14 cellular contexts compared by ENCODE assay signal in genomic region chr14:71588028-71588427, GRCh38.
DNase-seq lines count a peak whose midpoint lies in the region; ATAC-seq, FAIRE-seq and TF ChIP-seq lines count a peak whose summit lies in the region.
"Had no signal": no experiment of that assay in that cellular context is flagged by ENCODE, and none has a peak within 500 bp of the region (broad histone marks: within the 10 kb centered on the region; RNA-seq: fewer than 3 reads in every experiment).

No MANE protein-coding gene starts in this region.

- no peaks in the 10 kb centered on the region for H4K20me1 ChIP-seq in endothelial cell of umbilical vein (replicated peaks; ENCODE audit: control insufficient read depth, extremely low read depth, insufficient read depth, low read length)

- WGBS in gastroesophageal sphincter (ENCODE audit: low coverage in 1 of 2), 2 donors, result 93 to 100% methylated on average over 1 to 6 of the region's 9 CpGs

- TSS peak; percentile 64 for BruUV-seq in endothelial cell of umbilical vein (replicated peaks; lab: Mats Ljungman, UMichigan)

- TF ChIP-seq CTCF in endothelial cell of umbilical vein (IDR thresholded peaks at IDR 0.05; ENCODE audit: extremely low read depth in 1 of 2, insufficient read depth in 1 of 2, low read depth in 1 of 2, low read length in 2 of 2) (no peak), gastroesophageal sphincter (IDR thresholded peaks at IDR 0.05) (no peak)

- H3K4me1 ChIP-seq in endothelial cell of umbilical vein (ENCODE audit: control insufficient read depth, extremely low read depth, insufficient read depth, low read length), result peaks cover 4% of the 10 kb centered on the region
- H3K4me1 ChIP-seq in skeletal muscle satellite cell (ENCODE audit: control insufficient read depth, insufficient read depth, low read length), result peaks cover 76% of the 10 kb centered on the region
- H3K4me1 ChIP-seq in gastroesophageal sphincter, result peaks cover 0 to 38% (median 6%) of the 10 kb centered on the region in 3 donors
- H3K4me1 ChIP-seq: psoas muscle had no signal

- TF ChIP-seq POLR2A in GM12891 (IDR thresholded peaks at IDR 0.05; ENCODE audit: low read depth, low read length) (no peak), endothelial cell of umbilical vein (IDR thresholded peaks at IDR 0.05; ENCODE audit: low read depth, low read length) (no peak), gastroesophageal sphincter (IDR thresholded peaks at IDR 0.05) (no peak)

- no peak for TF ChIP-seq EP300 in gastroesophageal sphincter (IDR thresholded peaks at IDR 0.05)

- H3K27ac ChIP-seq in endothelial cell of umbilical vein (ENCODE audit: insufficient read depth, low read depth, low read length), result no peak overlapping the region
- H3K27ac ChIP-seq in gastroesophageal sphincter, result no peak overlapping the region
- H3K27ac ChIP-seq: PC-9, psoas muscle had no signal

- H3K4me2 ChIP-seq in endothelial cell of umbilical vein (ENCODE audit: insufficient read depth, low read length) (no peak overlapping the region), skeletal muscle satellite cell (ENCODE audit: low read length) (peak overlapping the region; percentile 8)
- H3K4me2 ChIP-seq: PC-9 had no signal

- ATAC-seq in SK-N-SH treated with all-trans-retinoic acid at 6 μM for 48 hours, result no peak
- no peak for ATAC-seq in gastroesophageal sphincter
- ATAC-seq: activated CD8-positive, alpha-beta T cell treated with anti-CD3 and anti-CD28 coated beads for 36 hours; left ventricle myocardium superior; psoas muscle had no signal

- dilution Hi-C loops in endothelial cell of umbilical vein (cut with MboI; ENCODE audit: extremely low pct_ligation_motif_present, low sequenced_read_pairs), result no loop called here

- no peaks in the 10 kb centered on the region for H3K27me3 ChIP-seq in endothelial cell of umbilical vein (ENCODE audit: control insufficient read depth in 2 of 2, insufficient read depth in 2 of 2, low read length in 2 of 2)
- H3K27me3 ChIP-seq in skeletal muscle satellite cell (ENCODE audit: control insufficient read depth, insufficient read depth, low read length), result no peaks in the 10 kb centered on the region
- no peaks in the 10 kb centered on the region for H3K27me3 ChIP-seq in gastroesophageal sphincter

- POLR2A ChIA-PET in endothelial cell of umbilical vein (lab: Charles Lee), result no interaction called here

- CTCF ChIA-PET in endothelial cell of umbilical vein (lab: Charles Lee), result no interaction called here

- intact Hi-C loops in endothelial cell of umbilical vein (cut with micrococcal nuclease), result no loop called here

- H3K36me3 ChIP-seq in endothelial cell of umbilical vein (ENCODE audit: control insufficient read depth in 2 of 2, extremely low read depth in 1 of 2, insufficient read depth in 2 of 2, low read length in 2 of 2), result no peaks in the 10 kb centered on the region
- H3K36me3 ChIP-seq in skeletal muscle satellite cell (ENCODE audit: insufficient read depth, low read length), result peaks cover 4% of the 10 kb centered on the region
- H3K36me3 ChIP-seq in gastroesophageal sphincter, result no peaks in the 10 kb centered on the region

- peak; percentile 33 for FAIRE-seq in GM12891 (lab: Jason Lieb, UNC)
- no peak for FAIRE-seq in endothelial cell of umbilical vein (lab: Jason Lieb, UNC)

- H3K79me2 ChIP-seq in endothelial cell of umbilical vein (ENCODE audit: control insufficient read depth, insufficient read depth, low read length), result no peaks in the 10 kb centered on the region

- DNase-seq in GM12891 (ENCODE audit: insufficient read length, low spot score) (no peak), endothelial cell of umbilical vein (ENCODE audit: low read depth, low spot score) (no peak), HuH-7.5 (ENCODE audit: low spot score) (no peak), pons (ENCODE audit: low spot score) (no peak)
- DNase-seq: activated CD8-positive, alpha-beta T cell treated with anti-CD3 and anti-CD28 coated beads for 36 hours; DMS79 treated with DMSO at 0.1 percent for 48 hours; GOT3; left ventricle myocardium superior; NCI-H2081 treated with DMSO at 0.1 percent for 48 hours; PC-9; psoas muscle had no signal

- H3K9ac ChIP-seq in endothelial cell of umbilical vein (replicated peaks; ENCODE audit: extremely low read depth, insufficient read depth, low read length) (no peak overlapping the region), skeletal muscle satellite cell (ENCODE audit: low read depth, low read length) (no peak overlapping the region)

- H3K9me1 ChIP-seq in endothelial cell of umbilical vein (replicated peaks; ENCODE audit: control insufficient read depth, extremely low read depth, insufficient read depth, low read length), result no peaks in the 10 kb centered on the region

- H3K4me3 ChIP-seq in endothelial cell of umbilical vein (replicated peaks in 1 of 3; ENCODE audit: insufficient read depth in 1 of 3, low read depth in 1 of 3, low read length in 3 of 3) (no peak overlapping the region), skeletal muscle satellite cell (ENCODE audit: low read length) (no peak overlapping the region), gastroesophageal sphincter (no peak overlapping the region)
- H3K4me3 ChIP-seq: PC-9, psoas muscle had no signal

- H3K9me3 ChIP-seq in endothelial cell of umbilical vein (replicated peaks; ENCODE audit: control insufficient read depth, insufficient read depth, low read length), result no peaks in the 10 kb centered on the region
- H3K9me3 ChIP-seq in skeletal muscle satellite cell (replicated peaks; ENCODE audit: low read length), result no peaks in the 10 kb centered on the region
- no peaks in the 10 kb centered on the region for H3K9me3 ChIP-seq in gastroesophageal sphincter
- H3K9me3 ChIP-seq: psoas muscle had no signal

- H2AFZ ChIP-seq in endothelial cell of umbilical vein (ENCODE audit: low read depth, low read length), result no peak overlapping the region
- H2AFZ ChIP-seq: PC-9 had no signal

TF ChIP-seq in GM12891, 5 proteins besides CTCF, POLR2A, EP300 and RAD21:
- TF ChIP-seq POLR2AphosphoS5 (IDR thresholded peaks at IDR 0.05; ENCODE audit: low read depth, low read length) (no peak), POU2F2 (IDR thresholded peaks at IDR 0.05; ENCODE audit: low read depth, low read length) (no peak), PAX5 (IDR thresholded peaks at IDR 0.05; ENCODE audit: insufficient read depth, low read length, severe bottlenecking) (no peak), SPI1 (IDR thresholded peaks at IDR 0.05; ENCODE audit: low read depth, low read length) (no peak), TAF1 (IDR thresholded peaks at IDR 0.05; ENCODE audit: low read depth, low read length) (no peak)

TF ChIP-seq in SK-N-SH treated with all-trans-retinoic acid at 6 μM for 48 hours, 23 proteins besides CTCF, POLR2A, EP300 and RAD21:
- TF ChIP-seq ZC3H10 (CRISPR knock-in tag; IDR thresholded peaks at IDR 0.05) (no peak), ISL1 (CRISPR knock-in tag; IDR thresholded peaks at IDR 0.05) (0 out of 2 replicates have a peak, but pooled peaks have one; percentile 10)

TF ChIP-seq in endothelial cell of umbilical vein, 7 proteins besides CTCF, POLR2A, EP300 and RAD21:
- TF ChIP-seq JUN (IDR thresholded peaks at IDR 0.05; ENCODE audit: borderline replicate concordance, insufficient read depth, insufficient read length, low read depth), result no peak
- TF ChIP-seq FOS (IDR thresholded peaks at IDR 0.05; ENCODE audit: borderline replicate concordance, insufficient read depth, low read length), result no peak
- no peak for TF ChIP-seq MAX (IDR thresholded peaks at IDR 0.05; ENCODE audit: insufficient read depth, insufficient read length)
- no peak for TF ChIP-seq GATA2 (IDR thresholded peaks at IDR 0.05; ENCODE audit: insufficient read depth, insufficient read length, low read depth, low read length)
- no peak for TF ChIP-seq POLR2AphosphoS5 (IDR thresholded peaks at IDR 0.05; ENCODE audit: insufficient read depth, low read depth, low read length)
- no peak for TF ChIP-seq MYC (IDR thresholded peaks at IDR 0.05; ENCODE audit: low read depth, low read length)
- TF ChIP-seq EZH2 (IDR thresholded peaks at IDR 0.05; ENCODE audit: borderline replicate concordance, low read depth, low read length, severe bottlenecking), result no peak
TF ChIP-seq in endothelial cell of umbilical vein: peak in this region for 0.
